Comparison of ENCODE assay signal across 1 cellular context in the genomic region with DNA sequence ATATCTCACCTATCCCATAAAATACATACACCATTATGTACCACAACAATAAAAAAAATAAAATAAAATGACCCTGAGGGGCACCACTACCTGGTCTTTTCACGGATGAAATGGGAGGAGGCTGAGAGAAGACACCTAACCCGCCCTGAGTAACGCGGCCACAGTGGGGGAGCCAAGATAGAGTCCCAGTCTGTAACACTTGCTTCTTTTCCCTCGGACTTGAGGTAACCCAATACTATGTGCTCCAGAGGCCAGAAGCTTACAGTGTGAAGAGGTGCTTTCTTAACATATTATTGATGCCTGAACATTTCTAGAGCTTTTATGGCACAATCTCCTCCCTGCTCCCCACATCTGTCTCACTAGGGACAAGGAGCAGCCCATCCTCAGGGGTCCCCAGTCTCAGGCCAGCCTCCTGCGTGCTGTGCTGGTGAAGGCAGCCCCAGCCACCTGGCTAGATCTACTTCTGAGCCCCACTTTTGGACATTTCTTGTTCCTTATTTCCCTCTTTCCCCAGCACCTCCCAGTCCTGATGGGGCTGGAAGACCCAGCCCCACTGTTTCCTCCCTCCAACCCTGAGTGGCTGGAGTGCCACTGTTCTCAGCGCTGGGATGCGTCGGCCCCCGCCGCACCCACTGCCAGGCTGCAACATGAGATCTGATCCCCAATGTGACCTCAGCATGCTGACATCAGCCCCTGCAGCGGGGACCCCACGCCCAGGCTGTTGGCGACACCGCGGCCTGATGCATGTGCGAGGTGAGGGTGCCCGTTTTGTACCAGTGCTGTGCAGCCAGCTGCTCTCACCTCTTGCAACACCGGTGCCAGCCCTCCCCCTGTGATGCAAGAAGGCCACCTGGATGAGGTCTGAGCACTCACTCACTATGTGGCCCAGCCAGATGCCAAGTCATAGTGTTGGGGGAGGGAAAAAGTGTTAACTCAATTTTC.
TF ChIP-seq lines count a peak whose summit lies in the region.

No MANE protein-coding gene starts in this region.

TF ChIP-seq in WTC11, 78 proteins besides CTCF, POLR2A, EP300 and RAD21 (continued from another document):
- TF ChIP-seq, protein P1, sequence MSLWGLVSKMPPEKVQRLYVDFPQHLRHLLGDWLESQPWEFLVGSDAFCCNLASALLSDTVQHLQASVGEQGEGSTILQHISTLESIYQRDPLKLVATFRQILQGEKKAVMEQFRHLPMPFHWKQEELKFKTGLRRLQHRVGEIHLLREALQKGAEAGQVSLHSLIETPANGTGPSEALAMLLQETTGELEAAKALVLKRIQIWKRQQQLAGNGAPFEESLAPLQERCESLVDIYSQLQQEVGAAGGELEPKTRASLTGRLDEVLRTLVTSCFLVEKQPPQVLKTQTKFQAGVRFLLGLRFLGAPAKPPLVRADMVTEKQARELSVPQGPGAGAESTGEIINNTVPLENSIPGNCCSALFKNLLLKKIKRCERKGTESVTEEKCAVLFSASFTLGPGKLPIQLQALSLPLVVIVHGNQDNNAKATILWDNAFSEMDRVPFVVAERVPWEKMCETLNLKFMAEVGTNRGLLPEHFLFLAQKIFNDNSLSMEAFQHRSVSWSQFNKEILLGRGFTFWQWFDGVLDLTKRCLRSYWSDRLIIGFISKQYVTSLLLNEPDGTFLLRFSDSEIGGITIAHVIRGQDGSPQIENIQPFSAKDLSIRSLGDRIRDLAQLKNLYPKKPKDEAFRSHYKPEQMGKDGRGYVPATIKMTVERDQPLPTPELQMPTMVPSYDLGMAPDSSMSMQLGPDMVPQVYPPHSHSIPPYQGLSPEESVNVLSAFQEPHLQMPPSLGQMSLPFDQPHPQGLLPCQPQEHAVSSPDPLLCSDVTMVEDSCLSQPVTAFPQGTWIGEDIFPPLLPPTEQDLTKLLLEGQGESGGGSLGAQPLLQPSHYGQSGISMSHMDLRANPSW (CRISPR knock-in tag; conservative IDR thresholded peaks at IDR 0.05; ENCODE audit: low read depth), result no peak
- TF ChIP-seq, protein P2, sequence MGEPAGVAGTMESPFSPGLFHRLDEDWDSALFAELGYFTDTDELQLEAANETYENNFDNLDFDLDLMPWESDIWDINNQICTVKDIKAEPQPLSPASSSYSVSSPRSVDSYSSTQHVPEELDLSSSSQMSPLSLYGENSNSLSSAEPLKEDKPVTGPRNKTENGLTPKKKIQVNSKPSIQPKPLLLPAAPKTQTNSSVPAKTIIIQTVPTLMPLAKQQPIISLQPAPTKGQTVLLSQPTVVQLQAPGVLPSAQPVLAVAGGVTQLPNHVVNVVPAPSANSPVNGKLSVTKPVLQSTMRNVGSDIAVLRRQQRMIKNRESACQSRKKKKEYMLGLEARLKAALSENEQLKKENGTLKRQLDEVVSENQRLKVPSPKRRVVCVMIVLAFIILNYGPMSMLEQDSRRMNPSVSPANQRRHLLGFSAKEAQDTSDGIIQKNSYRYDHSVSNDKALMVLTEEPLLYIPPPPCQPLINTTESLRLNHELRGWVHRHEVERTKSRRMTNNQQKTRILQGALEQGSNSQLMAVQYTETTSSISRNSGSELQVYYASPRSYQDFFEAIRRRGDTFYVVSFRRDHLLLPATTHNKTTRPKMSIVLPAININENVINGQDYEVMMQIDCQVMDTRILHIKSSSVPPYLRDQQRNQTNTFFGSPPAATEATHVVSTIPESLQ (CRISPR knock-in tag; IDR thresholded peaks at IDR 0.05), result no peak
